ENCODE assay signal across 14 cellular contexts in genomic region chr7:111076205-111076604, GRCh38. TPM values are rescaled to one million over a fixed set of nuclear protein-coding genes. Genes with fewer than 3 reads are reported as not detected.
A peak's percentile ranks its signal among the peaks of the same experiment; 100 is the strongest.
DNase-seq lines count a peak whose midpoint lies in the region; ATAC-seq and TF ChIP-seq lines count a peak whose summit lies in the region.
"Had no signal": no experiment of that assay in that cellular context is flagged by ENCODE, and none has a peak within 500 bp of the region (broad histone marks: within the 10 kb centered on the region; RNA-seq: fewer than 3 reads in every experiment).

No MANE protein-coding gene starts in this region.

- H3K4me1 Mint-ChIP-seq in activated CD8-positive, alpha-beta T cell treated with anti-CD3 and anti-CD28 coated beads for 36 hours (ENCODE audit: low read depth), result peaks cover 74% of the 10 kb centered on the region

- POLR2A ChIA-PET in activated CD8-positive, alpha-beta T cell treated with anti-CD3 and anti-CD28 coated beads for 36 hours (lab: Charles Lee), result interaction anchor here (0.6 to 2.2 kb wide), 4 partner anchors 11 to 103 kb away, joined by 3 to 8 read pairs (median 7); partner anchors contain the start of gene LRRN3

- ATAC-seq in activated CD8-positive, alpha-beta T cell treated with anti-CD3 and anti-CD28 coated beads for 36 hours, result peak; percentile 82
- no peak for ATAC-seq in GM18909 (IDR thresholded peaks at IDR 0.05; ENCODE audit: poor library complexity, unreplicated experiment)

- H3K9me3 Mint-ChIP-seq in activated CD8-positive, alpha-beta T cell treated with anti-CD3 and anti-CD28 coated beads for 36 hours, result peaks cover 1% of the 10 kb centered on the region

- peaks cover 10% of the 10 kb centered on the region for H3K36me3 Mint-ChIP-seq in activated CD8-positive, alpha-beta T cell treated with anti-CD3 and anti-CD28 coated beads for 36 hours (ENCODE audit: low read depth)

- H3K27ac Mint-ChIP-seq in activated CD8-positive, alpha-beta T cell treated with anti-CD3 and anti-CD28 coated beads for 36 hours, result peak overlapping the region; percentile 74

- no peaks in the 10 kb centered on the region for H3K27me3 Mint-ChIP-seq in activated CD8-positive, alpha-beta T cell treated with anti-CD3 and anti-CD28 coated beads for 36 hours

- no peak overlapping the region for H3K4me3 Mint-ChIP-seq in activated CD8-positive, alpha-beta T cell treated with anti-CD3 and anti-CD28 coated beads for 36 hours

- DNase-seq in stimulated activated CD4-positive, alpha-beta T cell treated with anti-CD3 and anti-CD28 coated beads, Interleukin-15, amount 100 ng/mL, for 24 hours, result peak; percentile 50
- DNase-seq in stimulated activated CD4-positive, alpha-beta T cell treated with anti-CD3 and anti-CD28 coated beads, Interleukin-2, amount 100 ng/mL, for 48 hours, result no peak
- DNase-seq in activated CD8-positive, alpha-beta T cell treated with anti-CD3 and anti-CD28 coated beads for 36 hours, result peak; percentile 72
- DNase-seq in fibroblast of the aortic adventitia (ENCODE audit: low read depth), result peak; percentile 67
- no peak for DNase-seq in central memory CD4-positive, alpha-beta T cell
- DNase-seq in effector CD4-positive, alpha-beta T cell, result no peak
- no peak for DNase-seq in NCI-H1694 treated with DMSO at 0.1 percent for 48 hours (lab: John Stamatoyannopoulos, UW)
- DNase-seq: RPMI8226; stimulated activated naive CD4-positive, alpha-beta T cell had no signal

- H3K4me3 ChIP-seq in fibroblast of the aortic adventitia (ENCODE audit: low read depth, low read length), result no peak overlapping the region
- H3K4me3 ChIP-seq: ascending aorta, HAP-1, skin epidermis had no signal

- TF ChIP-seq CTCF in activated CD8-positive, alpha-beta T cell treated with anti-CD3 and anti-CD28 coated beads for 36 hours (IDR thresholded peaks at IDR 0.05), result no peak
- TF ChIP-seq CTCF in fibroblast of the aortic adventitia (IDR thresholded peaks at IDR 0.05; ENCODE audit: insufficient read depth, low read length), result no peak

- intact Hi-C loops in activated CD8-positive, alpha-beta T cell treated with anti-CD3 and anti-CD28 coated beads for 36 hours (cut with micrococcal nuclease), result no loop called here

- CTCF ChIA-PET in activated CD8-positive, alpha-beta T cell treated with anti-CD3 and anti-CD28 coated beads for 36 hours (lab: Charles Lee), result interaction anchor here (0.8 to 1.8 kb wide), 5 partner anchors 15 to 206 kb away, joined by 3 to 5 read pairs (median 3); partner anchors contain the start of gene LRRN3

RNA-seq across cellular contexts. Expression of gene LRRN3, which starts 14.7 kb away (rescaled TPM):
- 10 to 100 TPM; 32.5 to 34.8 TPM for total RNA-seq in activated CD8-positive, alpha-beta T cell treated with anti-CD3 and anti-CD28 coated beads for 36 hours
- 2.7 and 5.0 TPM in 2 replicates for total RNA-seq in fibroblast of the aortic adventitia (ENCODE audit: low replicate concordance)
- total RNA-seq: epithelial cell of proximal tubule had no signal

Comparison
In these comparisons a context has a peak if more than half of its experiments do, and no peak if none do; other contexts are left out.
1. DNase-seq: peak in stimulated activated CD4-positive, alpha-beta T cell treated with anti-CD3 and anti-CD28 coated beads, Interleukin-15, amount 100 ng/mL, for 24 hours (single experiment), activated CD8-positive, alpha-beta T cell treated with anti-CD3 and anti-CD28 coated beads for 36 hours (single experiment) and fibroblast of the aortic adventitia (single experiment); none in stimulated activated CD4-positive, alpha-beta T cell treated with anti-CD3 and anti-CD28 coated beads, Interleukin-2, amount 100 ng/mL, for 48 hours (0 of 2), central memory CD4-positive, alpha-beta T cell (single experiment), effector CD4-positive, alpha-beta T cell (single experiment) and NCI-H1694 treated with DMSO at 0.1 percent for 48 hours (single experiment).